ENCODE assay signal across 8 cellular contexts in genomic region chr1:84478876-84479868, GRCh38. TPM values are rescaled to one million over a fixed set of nuclear protein-coding genes. Genes with fewer than 3 reads are reported as not detected.
A peak's percentile ranks its signal among the peaks of the same experiment; 100 is the strongest.
DNase-seq lines count a peak whose midpoint lies in the region; ATAC-seq, FAIRE-seq and TF ChIP-seq lines count a peak whose summit lies in the region.

RPF1 (plus strand) TSS chr1:84479266; CDS start chr1:84479282, 16 bp downstream.

- no peak for TF ChIP-seq CTCF in endothelial cell of umbilical vein (IDR thresholded peaks at IDR 0.05; ENCODE audit: extremely low read depth in 1 of 2, insufficient read depth in 1 of 2, low read depth in 1 of 2, low read length in 2 of 2)

- intact Hi-C loops in endothelial cell of umbilical vein (cut with micrococcal nuclease), result loop anchor here (1.0 kb wide), 5 partner anchors 27 to 125 kb away; partner anchors contain the start of genes GNG5 and SPATA1

- dilution Hi-C loops in endothelial cell of umbilical vein (cut with MboI; ENCODE audit: extremely low pct_ligation_motif_present, low sequenced_read_pairs), result no loop called here

- in situ Hi-C loops in Caki2 (cut with HindIII; ENCODE audit: low pct_unique_long_range_greater_than_20kb, low sequenced_read_pairs), result no loop called here

- H3K9me1 ChIP-seq in endothelial cell of umbilical vein (replicated peaks; ENCODE audit: control insufficient read depth, extremely low read depth, insufficient read depth, low read length), result no peaks in the 10 kb centered on the region

- peaks cover 22% of the 10 kb centered on the region for H3K79me2 ChIP-seq in endothelial cell of umbilical vein (ENCODE audit: control insufficient read depth, insufficient read depth, low read length)

- H2AFZ ChIP-seq in endothelial cell of umbilical vein (ENCODE audit: low read depth, low read length), result peak within 1 kb of the TSS; percentile 98

- POLR2A ChIA-PET in endothelial cell of umbilical vein (lab: Charles Lee), result interaction anchor here (0.8 kb wide), 1 partner anchor 27 kb away, joined by 3 read pairs; the partner anchor contains the start of genes GNG5 and SPATA1

- TF ChIP-seq POLR2A in endothelial cell of umbilical vein (IDR thresholded peaks at IDR 0.05; ENCODE audit: low read depth, low read length), result peak; percentile 68

- H3K4me3 ChIP-seq in NT2/D1 (ENCODE audit: insufficient read length, low read depth) (peak within 1 kb of the TSS; percentile 76), endothelial cell of umbilical vein (replicated peaks in 1 of 3; ENCODE audit: insufficient read depth in 1 of 3, low read depth in 1 of 3, low read length in 3 of 3) (peak within 1 kb of the TSS; percentile 59 to 95 (median 64))

- H3K4me1 ChIP-seq in NT2/D1 (ENCODE audit: insufficient read depth, insufficient read length), result peaks cover 3% of the 10 kb centered on the region
- peaks cover 17% of the 10 kb centered on the region for H3K4me1 ChIP-seq in endothelial cell of umbilical vein (ENCODE audit: control insufficient read depth, extremely low read depth, insufficient read depth, low read length)

- FAIRE-seq in HTR-8/SVneo (lab: Jason Lieb, UNC) (no peak), endothelial cell of umbilical vein (lab: Jason Lieb, UNC) (peak; percentile 84)

- ATAC-seq in GM21367 (IDR thresholded peaks at IDR 0.05; ENCODE audit: unreplicated experiment), result peak; percentile 97

- H3K9ac ChIP-seq in NT2/D1 (ENCODE audit: insufficient read length, low read depth), result peak within 1 kb of the TSS; percentile 86
- peak within 1 kb of the TSS; percentile 81 for H3K9ac ChIP-seq in endothelial cell of umbilical vein (replicated peaks; ENCODE audit: extremely low read depth, insufficient read depth, low read length)

- TSS peak; percentile 84 for BruUV-seq in endothelial cell of umbilical vein (replicated peaks; lab: Mats Ljungman, UMichigan)

- H3K4me2 ChIP-seq in endothelial cell of umbilical vein (ENCODE audit: insufficient read depth, low read length), result peak within 1 kb of the TSS; percentile 99

- H3K27me3 ChIP-seq in NT2/D1 (ENCODE audit: insufficient read depth, insufficient read length) (no peaks in the 10 kb centered on the region), endothelial cell of umbilical vein (ENCODE audit: control insufficient read depth in 2 of 2, insufficient read depth in 2 of 2, low read length in 2 of 2) (no peaks in the 10 kb centered on the region)

- no peaks in the 10 kb centered on the region for H4K20me1 ChIP-seq in endothelial cell of umbilical vein (replicated peaks; ENCODE audit: control insufficient read depth, extremely low read depth, insufficient read depth, low read length)

- peak; percentile 79 for DNase-seq in Caki2 (ENCODE audit: low read depth)
- DNase-seq in HTR-8/SVneo (ENCODE audit: insufficient read length, low spot score), result peak; percentile 66
- peak; percentile 85 for DNase-seq in NT2/D1 (ENCODE audit: low read depth, low spot score)
- peak; percentile 79 for DNase-seq in activated CD8-positive, alpha-beta memory T cell treated with anti-CD3 and anti-CD28 coated beads, Interleukin-2, amount 50 U/mL, for 4 hours
- peak; percentile 85 for DNase-seq in endothelial cell of umbilical vein (ENCODE audit: low read depth, low spot score)
- DNase-seq in midbrain (lab: John Stamatoyannopoulos, UW), result peak; percentile 79
- DNase-seq in stimulated activated CD8-positive, alpha-beta memory T cell treated with anti-CD3 and anti-CD28 coated beads, Interleukin-15, amount 100 ng/mL, for 48 hours (ENCODE audit: low read depth in 2 of 2), result peak; percentile 72 to 75

- CTCF ChIA-PET in endothelial cell of umbilical vein (lab: Charles Lee), result interaction anchor here (0.8 to 1.9 kb wide), 8 partner anchors 19 to 357 kb away, joined by 3 to 18 read pairs (median 4); no protein-coding TSS in a partner anchor

- H3K27ac ChIP-seq in endothelial cell of umbilical vein (ENCODE audit: insufficient read depth, low read depth, low read length), result peak within 1 kb of the TSS; percentile 66

- H3K36me3 ChIP-seq in NT2/D1 (ENCODE audit: insufficient read depth, insufficient read length, low read length) (peaks cover 35% of the 10 kb centered on the region), endothelial cell of umbilical vein (ENCODE audit: control insufficient read depth in 2 of 2, extremely low read depth in 1 of 2, insufficient read depth in 2 of 2, low read length in 2 of 2) (peaks cover 0 to 5% of the 10 kb centered on the region in 2 experiments)

- H3K9me3 ChIP-seq in NT2/D1 (ENCODE audit: insufficient read depth, low read length), result peaks cover 9% of the 10 kb centered on the region; the same call in 1 of the 2 replicates
- no peaks in the 10 kb centered on the region for H3K9me3 ChIP-seq in endothelial cell of umbilical vein (replicated peaks; ENCODE audit: control insufficient read depth, insufficient read depth, low read length)

TF ChIP-seq in endothelial cell of umbilical vein, 7 proteins besides CTCF, POLR2A, EP300 and RAD21:
- TF ChIP-seq MAX (IDR thresholded peaks at IDR 0.05; ENCODE audit: insufficient read depth, insufficient read length) (no peak), POLR2AphosphoS5 (IDR thresholded peaks at IDR 0.05; ENCODE audit: insufficient read depth, low read depth, low read length) (peak; percentile 84), JUN (IDR thresholded peaks at IDR 0.05; ENCODE audit: borderline replicate concordance, insufficient read depth, insufficient read length, low read depth) (no peak), EZH2 (IDR thresholded peaks at IDR 0.05; ENCODE audit: borderline replicate concordance, low read depth, low read length, severe bottlenecking) (no peak)
TF ChIP-seq in endothelial cell of umbilical vein: peak in this region for 1.

RNA-seq across cellular contexts. Expression of gene RPF1, which starts in this region (rescaled TPM):
- total RNA-seq in Caki2 (2014; rRNA removed; shearing (Covaris generic); ENCODE audit: low replicate concordance), result 40.3 and 41.2 TPM in 2 replicates
- 32.6 and 34.3 TPM in 2 replicates for total RNA-seq in endothelial cell of umbilical vein
- 10.9 and 15.3 TPM in 2 replicates for polyA plus RNA-seq in endothelial cell of umbilical vein
- 25.5 and 27.4 TPM in 2 replicates for polyA plus RNA-seq in endothelial cell of umbilical vein (2011; cell fraction: cytosol; rRNA removed)
- polyA plus RNA-seq in endothelial cell of umbilical vein (2011; cell fraction: nucleus; rRNA removed), result 16.2 and 20.3 TPM in 2 replicates
- polyA plus RNA-seq in endothelial cell of umbilical vein (2012), result 33.3 and 43.1 TPM in 2 replicates
- 5.1 and 5.4 TPM in 2 replicates for polyA minus RNA-seq in endothelial cell of umbilical vein
- polyA minus RNA-seq in endothelial cell of umbilical vein (2011; cell fraction: cytosol; rRNA and poly(A)+ RNA removed), result 9.3 TPM
- polyA minus RNA-seq in endothelial cell of umbilical vein (2011; cell fraction: nucleus; rRNA and poly(A)+ RNA removed), result 8.7 and 8.8 TPM in 2 replicates

Comparison
In these comparisons a context has a peak if more than half of its experiments do, and no peak if none do; other contexts are left out.
1. Peak in every context shown above with its lines: DNase-seq, ATAC-seq, H3K4me3 ChIP-seq and H3K27ac ChIP-seq.